13 cellular contexts compared by ENCODE assay signal in genomic region chr2:122236152-122236892, GRCh38.
DNase-seq lines count a peak whose midpoint lies in the region; ATAC-seq and TF ChIP-seq lines count a peak whose summit lies in the region.
"Had no signal": no experiment of that assay in that cellular context is flagged by ENCODE, and none has a peak within 500 bp of the region (broad histone marks: within the 10 kb centered on the region; RNA-seq: fewer than 3 reads in every experiment).

No MANE protein-coding gene starts in this region.

- 57 to 58% methylated on average over 5 to 7 of the region's 7 CpGs for WGBS in body of pancreas, 2 donors
- WGBS in lung, 2 donors: 68 to 75% methylated on average over 7 of the region's 7 CpGs

- no peak overlapping the region for H3K4me3 Mint-ChIP-seq in activated CD4-positive, alpha-beta T cell treated with anti-CD3 and anti-CD28 coated beads for 36 hours
- H3K4me3 Mint-ChIP-seq: CD4-positive, alpha-beta T cell; endodermal cell had no signal

- no peak overlapping the region for H3K27ac Mint-ChIP-seq in activated CD4-positive, alpha-beta T cell treated with anti-CD3 and anti-CD28 coated beads for 36 hours
- H3K27ac Mint-ChIP-seq: CD4-positive, alpha-beta T cell; endodermal cell; progenitor cell of endocrine pancreas had no signal

- no peaks in the 10 kb centered on the region for H3K27me3 ChIP-seq in MG63
- H3K27me3 ChIP-seq in body of pancreas: no peaks in the 10 kb centered on the region
- H3K27me3 ChIP-seq in lung (ENCODE audit: control insufficient read depth, insufficient read depth): no peaks in the 10 kb centered on the region

- CTCF ChIA-PET in activated CD4-positive, alpha-beta T cell treated with anti-CD3 and anti-CD28 coated beads for 36 hours (lab: Charles Lee): interaction anchor here (0.7 kb wide), 1 partner anchor 65 kb away, joined by 4 read pairs; no protein-coding TSS in a partner anchor

- peak; percentile 56 for ATAC-seq in body of pancreas
- ATAC-seq in lung (ENCODE audit: insufficient read depth, low FRiP score): peak; percentile 38
- ATAC-seq in activated CD4-positive, alpha-beta T cell treated with anti-CD3 and anti-CD28 coated beads for 36 hours: no peak
- ATAC-seq in GM21737 (IDR thresholded peaks at IDR 0.05; ENCODE audit: unreplicated experiment): no peak
- ATAC-seq: left colon had no signal

- no peak for TF ChIP-seq CTCF in body of pancreas (IDR thresholded peaks at IDR 0.05)
- TF ChIP-seq CTCF in lung (IDR thresholded peaks at IDR 0.05; ENCODE audit: control extremely low read depth, extremely low read depth): no peak

- H3K9me3 Mint-ChIP-seq in activated CD4-positive, alpha-beta T cell treated with anti-CD3 and anti-CD28 coated beads for 36 hours (ENCODE audit: low read depth): no peaks in the 10 kb centered on the region
- H3K9me3 Mint-ChIP-seq: CD4-positive, alpha-beta T cell; endodermal cell had no signal

- H3K27me3 Mint-ChIP-seq in activated CD4-positive, alpha-beta T cell treated with anti-CD3 and anti-CD28 coated beads for 36 hours: no peaks in the 10 kb centered on the region
- H3K27me3 Mint-ChIP-seq: CD4-positive, alpha-beta T cell had no signal

- H3K9me3 ChIP-seq in MG63: peaks cover 8% of the 10 kb centered on the region; the same call in 1 of the 2 replicates
- H3K9me3 ChIP-seq in body of pancreas: no peaks in the 10 kb centered on the region
- peaks cover 0 to 1% of the 10 kb centered on the region in 2 donors for H3K9me3 ChIP-seq in lung (ENCODE audit: control insufficient read depth in 2 of 2, insufficient read depth in 1 of 2, low read length in 1 of 2)

- no peak for TF ChIP-seq POLR2A in body of pancreas (IDR thresholded peaks at IDR 0.05)

- DNase-seq in Ammon's horn (ENCODE audit: low spot score) (peak; percentile 28), MG63 (peak; percentile 89), body of pancreas (peak; percentile 20 to 65 (median 39)), lung (ENCODE audit: low spot score) (peak; percentile 30), NCI-H2081 (lab: John Stamatoyannopoulos, UW) (no peak), DMS53 treated with DMSO at 0.1 percent for 48 hours (lab: John Stamatoyannopoulos, UW; ENCODE audit: unreplicated experiment) (no peak)
- no peak for DNase-seq in activated CD4-positive, alpha-beta T cell treated with anti-CD3 and anti-CD28 coated beads for 36 hours
- DNase-seq: activated gamma-delta T cell; CD4-positive, alpha-beta T cell; endodermal cell; left colon had no signal

- H3K4me3 ChIP-seq in MG63: no peak overlapping the region
- no peak overlapping the region for H3K4me3 ChIP-seq in body of pancreas
- H3K4me3 ChIP-seq in lung: no peak overlapping the region

- POLR2A ChIA-PET in activated CD4-positive, alpha-beta T cell treated with anti-CD3 and anti-CD28 coated beads for 36 hours (lab: Charles Lee): no interaction called here

- H3K36me3 ChIP-seq in MG63: no peaks in the 10 kb centered on the region
- H3K36me3 ChIP-seq in body of pancreas (replicated peaks in 1 of 2; ENCODE audit: insufficient read depth in 1 of 2, low read depth in 2 of 2): no peaks in the 10 kb centered on the region
- H3K36me3 ChIP-seq in lung (ENCODE audit: control insufficient read depth in 2 of 2, insufficient read depth in 2 of 2, low read length in 2 of 2): no peaks in the 10 kb centered on the region

- H3K4me1 Mint-ChIP-seq in activated CD4-positive, alpha-beta T cell treated with anti-CD3 and anti-CD28 coated beads for 36 hours: no peaks in the 10 kb centered on the region

- H3K27ac ChIP-seq in body of pancreas: no peak overlapping the region
- H3K27ac ChIP-seq in lung (ENCODE audit: low read depth in 1 of 2, low read length in 1 of 2): no peak overlapping the region

- no peaks in the 10 kb centered on the region for H3K36me3 Mint-ChIP-seq in activated CD4-positive, alpha-beta T cell treated with anti-CD3 and anti-CD28 coated beads for 36 hours (ENCODE audit: low read depth)

- H3K4me1 ChIP-seq in body of pancreas (no peaks in the 10 kb centered on the region), lung (ENCODE audit: control insufficient read depth in 2 of 2, insufficient read depth in 2 of 2, low read length in 2 of 2) (no peaks in the 10 kb centered on the region)

- intact Hi-C loops in body of pancreas (cut with DNase I): no loop called here
- intact Hi-C loops in activated CD4-positive, alpha-beta T cell treated with anti-CD3 and anti-CD28 coated beads for 36 hours (cut with DNase I, micrococcal nuclease): no loop called here

Comparison
In these comparisons a context has a peak if more than half of its experiments do, and no peak if none do; other contexts are left out.
1. DNase-seq: peak in Ammon's horn (single experiment), MG63 (single experiment), body of pancreas (4 of 4) and lung (single experiment); none in NCI-H2081 (0 of 2), activated CD4-positive, alpha-beta T cell treated with anti-CD3 and anti-CD28 coated beads for 36 hours (single experiment) and DMS53 treated with DMSO at 0.1 percent for 48 hours (single experiment).
2. ATAC-seq: peak in body of pancreas (single experiment) and lung (single experiment); none in activated CD4-positive, alpha-beta T cell treated with anti-CD3 and anti-CD28 coated beads for 36 hours (single experiment) and GM21737 (single experiment).